Comparison of ENCODE assay signal across 7 cellular contexts in genomic region chr10:94165158-94165611, GRCh38.
DNase-seq lines count a peak whose midpoint lies in the region; ATAC-seq, FAIRE-seq and TF ChIP-seq lines count a peak whose summit lies in the region.
"Not testable (repeated sequence)": the region's sequence is repeated elsewhere in the genome, so short reads cannot be mapped to it uniquely, and the experiment has no call there.

No MANE protein-coding gene starts in this region.

- CTCF ChIA-PET in Calu3 (lab: Charles Lee), result interaction anchor here (0.6 to 1.1 kb wide), 2 partner anchors 248 to 1030 kb away, joined by 4 read pairs; no protein-coding TSS in a partner anchor
- CTCF ChIA-PET in PC-3 (lab: Charles Lee); K562 (lab: Yijun Ruan, JAX; ENCODE audit: low intra/inter-chr PET ratio): not testable (repeated sequence)

- not testable (repeated sequence) for H3K79me2 ChIP-seq in PC-3 (ENCODE audit: low read length); K562 (ENCODE audit: control insufficient read depth, insufficient read depth, low read length)

- not testable (repeated sequence) for H3F3A ChIP-seq in PC-3 (ENCODE audit: low read length, unreplicated experiment)

- not testable (repeated sequence) for H3K27ac Mint-ChIP-seq in Calu3 (ENCODE audit: unreplicated experiment)

- not testable (repeated sequence) for H3K9me3 Mint-ChIP-seq in Calu3 (ENCODE audit: low read depth, unreplicated experiment)

- not testable (repeated sequence) for FAIRE-seq in K562 (lab: Jason Lieb, UNC)

- H3K4me3 Mint-ChIP-seq in Calu3 (ENCODE audit: low read depth, unreplicated experiment), result peak overlapping the region; percentile 68

- not testable (repeated sequence) for TF ChIP-seq EP300 in Ishikawa (IDR thresholded peaks at IDR 0.05; ENCODE audit: borderline replicate concordance); K562 (IDR thresholded peaks at IDR 0.05; ENCODE audit: low read length)

- H3K9me2 ChIP-seq in PC-3 (replicated peaks; ENCODE audit: low read length), result not testable (repeated sequence)

- TF ChIP-seq CTCF in Calu3 (IDR thresholded peaks at IDR 0.05; ENCODE audit: unreplicated experiment); PC-3 (conservative IDR thresholded peaks at IDR 0.05; ENCODE audit: low read depth, low read length); K562 (IDR thresholded peaks at IDR 0.05 in 2 of 3, conservative IDR thresholded peaks at IDR 0.05 in 1 of 3; ENCODE audit: insufficient read depth in 2 of 3, low read depth in 1 of 3, low read length in 3 of 3): not testable (repeated sequence)

- H3K4me1 Mint-ChIP-seq in Calu3 (ENCODE audit: low read depth, unreplicated experiment), result not testable (repeated sequence)

- H3K4me3 ChIP-seq in PC-3 (ENCODE audit: low read length), result not testable (repeated sequence)
- peak overlapping the region; percentile 34; the same call in 1 of the 2 replicates for H3K4me3 ChIP-seq in K562

- DNase-seq in Calu3, result peak; percentile 47
- peak; percentile 50 for DNase-seq in ELF-1 (ENCODE audit: low read depth, low spot score)
- DNase-seq in NCI-H345 (lab: John Stamatoyannopoulos, UW), result peak; percentile 2
- DNase-seq in PC-3, result peak; percentile 28
- DNase-seq in SK-MEL-5 (ENCODE audit: low read depth, low spot score), result peak; percentile 17
- DNase-seq in K562 (ENCODE audit: extremely low read depth in 1 of 4, low spot score in 3 of 4), result peak in 1 of 4 experiments; percentile 41

- TF ChIP-seq POLR2A in K562 (conservative IDR thresholded peaks at IDR 0.05), result not testable (repeated sequence)

- not testable (repeated sequence) for H3K27ac ChIP-seq in PC-3 (ENCODE audit: low read length); K562 (ENCODE audit: extremely low read depth, low read depth, low read length)

- not testable (repeated sequence) for H4K20me1 ChIP-seq in PC-3 (ENCODE audit: low read length); K562 (replicated peaks; ENCODE audit: control insufficient read depth, insufficient read depth, low read length)

- H3K27me3 ChIP-seq in PC-3 (ENCODE audit: low read length); K562 (ENCODE audit: control insufficient read depth in 2 of 2, insufficient read depth in 2 of 2, low read length in 2 of 2): not testable (repeated sequence)

- ATAC-seq in PC-3, result not testable (repeated sequence)
- peak; percentile 70 for ATAC-seq in K562

- 5% methylated on average over 6 of the region's 12 CpGs for WGBS in K562 (ENCODE audit: insufficient coverage, low coverage, missing lambda C conversion rate)

- not testable (repeated sequence) for H3K9ac ChIP-seq in PC-3 (ENCODE audit: low read length); K562 (ENCODE audit: insufficient read depth in 1 of 2, low read depth in 2 of 2, low read length in 2 of 2)

- H2AFZ ChIP-seq in PC-3 (ENCODE audit: low read length), result 0 out of 2 replicates have a peak overlapping the region, but pooled peaks have one; percentile 22
- peak overlapping the region; percentile 34; the same call in 1 of the 2 replicates for H2AFZ ChIP-seq in K562 (ENCODE audit: low read depth, low read length)

- not testable (repeated sequence) for TF ChIP-seq RAD21 in Ishikawa (IDR thresholded peaks at IDR 0.05; ENCODE audit: low read depth); K562 (CRISPR knock-in tag; conservative IDR thresholded peaks at IDR 0.05 in 1 of 2, IDR thresholded peaks at IDR 0.05 in 1 of 2)

- not testable (repeated sequence) for H3K36me3 ChIP-seq in PC-3 (ENCODE audit: low read depth, low read length); K562 (ENCODE audit: control insufficient read depth, insufficient read depth, low read length)

- peaks cover 18% of the 10 kb centered on the region for H3K27me3 Mint-ChIP-seq in Calu3 (ENCODE audit: unreplicated experiment)

- in situ Hi-C loops in SK-MEL-5 (cut with HindIII; ENCODE audit: low pct_unique_long_range_greater_than_20kb, low sequenced_read_pairs); K562 (cut with MboI): not testable (repeated sequence)

- intact Hi-C loops in Calu3 (cut with micrococcal nuclease; ENCODE audit: unreplicated experiment); PC-3 (cut with micrococcal nuclease); K562 (cut with micrococcal nuclease): not testable (repeated sequence)

- not testable (repeated sequence) for H3K9me1 ChIP-seq in K562 (ENCODE audit: control insufficient read depth, insufficient read depth, low read length)

- H3K36me3 Mint-ChIP-seq in Calu3 (ENCODE audit: insufficient read depth, unreplicated experiment), result not testable (repeated sequence)

- H3K4me2 ChIP-seq in PC-3 (ENCODE audit: low read length), result not testable (repeated sequence)
- peak overlapping the region; percentile 32 for H3K4me2 ChIP-seq in K562 (ENCODE audit: insufficient read depth, low read length)

- not testable (repeated sequence) for BruUV-seq in Calu3 (replicated peaks; lab: Mats Ljungman, UMichigan); PC-3 (replicated peaks; lab: Mats Ljungman, UMichigan); K562 (replicated peaks; lab: Mats Ljungman, UMichigan)

- H3K4me1 ChIP-seq in PC-3 (ENCODE audit: insufficient read depth, low read length); K562 (replicated peaks in 1 of 2; ENCODE audit: control insufficient read depth in 2 of 2, insufficient read depth in 2 of 2, low read length in 2 of 2): not testable (repeated sequence)

- not testable (repeated sequence) for H3K9me3 ChIP-seq in PC-3 (ENCODE audit: low read length); K562 (replicated peaks; ENCODE audit: control insufficient read depth, insufficient read depth, low read depth, low read length)

- POLR2A ChIA-PET in PC-3 (lab: Charles Lee; ENCODE audit: unreplicated experiment) (interaction anchor here (0.7 kb wide), 1 partner anchor 79 kb away, joined by 3 read pairs; no protein-coding TSS in a partner anchor), K562 (lab: Yijun Ruan, JAX) (interaction anchor here (1.2 kb wide), 1 partner anchor 8 kb away, joined by 3 read pairs; no protein-coding TSS in a partner anchor)

TF ChIP-seq in Ishikawa, 13 proteins besides CTCF, POLR2A, EP300 and RAD21:
- 0 out of 2 replicates have a peak, but pooled peaks have one; percentile 19 for TF ChIP-seq YY1 (IDR thresholded peaks at IDR 0.05; ENCODE audit: low read depth)

TF ChIP-seq in K562, 482 proteins besides CTCF, POLR2A, EP300 and RAD21 (continues in another document):
- peak; percentile 40 to 79; a peak in 3 of 4 replicates for TF ChIP-seq FOXA3 (CRISPR knock-in tag; conservative IDR thresholded peaks at IDR 0.05 in 1 of 2, IDR thresholded peaks at IDR 0.05 in 1 of 2)
- TF ChIP-seq, protein P1, sequence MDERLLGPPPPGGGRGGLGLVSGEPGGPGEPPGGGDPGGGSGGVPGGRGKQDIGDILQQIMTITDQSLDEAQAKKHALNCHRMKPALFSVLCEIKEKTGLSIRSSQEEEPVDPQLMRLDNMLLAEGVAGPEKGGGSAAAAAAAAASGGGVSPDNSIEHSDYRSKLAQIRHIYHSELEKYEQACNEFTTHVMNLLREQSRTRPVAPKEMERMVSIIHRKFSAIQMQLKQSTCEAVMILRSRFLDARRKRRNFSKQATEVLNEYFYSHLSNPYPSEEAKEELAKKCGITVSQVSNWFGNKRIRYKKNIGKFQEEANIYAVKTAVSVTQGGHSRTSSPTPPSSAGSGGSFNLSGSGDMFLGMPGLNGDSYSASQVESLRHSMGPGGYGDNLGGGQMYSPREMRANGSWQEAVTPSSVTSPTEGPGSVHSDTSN (CRISPR knock-in tag; IDR thresholded peaks at IDR 0.05; ENCODE audit: low read depth), result not testable (repeated sequence)
- TF ChIP-seq, protein P1 (tag; conservative IDR thresholded peaks at IDR 0.05; ENCODE audit: low read depth), result peak; percentile 69
- TF ChIP-seq FOXK2 (conservative IDR thresholded peaks at IDR 0.05 in 1 of 2, IDR thresholded peaks at IDR 0.05 in 1 of 2; ENCODE audit: low read depth in 2 of 2), result peak; percentile 83 to 88
- TF ChIP-seq MEIS2 (IDR thresholded peaks at IDR 0.05; ENCODE audit: partially characterized antibody), result peak; percentile 66
- TF ChIP-seq, protein P2, sequence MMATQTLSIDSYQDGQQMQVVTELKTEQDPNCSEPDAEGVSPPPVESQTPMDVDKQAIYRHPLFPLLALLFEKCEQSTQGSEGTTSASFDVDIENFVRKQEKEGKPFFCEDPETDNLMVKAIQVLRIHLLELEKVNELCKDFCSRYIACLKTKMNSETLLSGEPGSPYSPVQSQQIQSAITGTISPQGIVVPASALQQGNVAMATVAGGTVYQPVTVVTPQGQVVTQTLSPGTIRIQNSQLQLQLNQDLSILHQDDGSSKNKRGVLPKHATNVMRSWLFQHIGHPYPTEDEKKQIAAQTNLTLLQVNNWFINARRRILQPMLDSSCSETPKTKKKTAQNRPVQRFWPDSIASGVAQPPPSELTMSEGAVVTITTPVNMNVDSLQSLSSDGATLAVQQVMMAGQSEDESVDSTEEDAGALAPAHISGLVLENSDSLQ (IDR thresholded peaks at IDR 0.05), result peak; percentile 88
- 0 out of 4 replicates have a peak, but pooled peaks of 1 of the 2 experiments have one; percentile 36 for TF ChIP-seq MNT (conservative IDR thresholded peaks at IDR 0.05)
